ENCODE assay signal across 12 cellular contexts in the genomic region with DNA sequence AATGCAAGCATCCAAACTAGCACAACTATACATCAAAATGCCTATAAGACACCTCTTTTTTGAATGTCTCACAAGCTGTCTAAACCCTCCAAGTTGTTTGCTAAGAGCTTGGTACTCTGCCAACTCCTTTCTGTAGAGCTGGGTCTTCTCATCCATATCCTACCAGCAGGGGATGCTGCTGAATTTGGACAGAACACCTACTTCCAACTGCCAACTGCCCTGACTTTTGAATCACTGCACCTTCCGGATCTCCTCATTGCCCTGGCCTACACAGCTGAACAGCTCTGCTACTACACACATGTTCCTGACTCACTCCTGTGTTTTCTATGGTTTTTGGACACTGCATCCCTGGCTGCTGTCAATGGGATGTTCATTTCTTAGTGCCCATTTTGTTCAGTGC. TPM values are rescaled to one million over a fixed set of nuclear protein-coding genes. Genes with fewer than 3 reads are reported as not detected.
DNase-seq lines count a peak whose midpoint lies in the region; ATAC-seq, FAIRE-seq and TF ChIP-seq lines count a peak whose summit lies in the region.
"Had no signal": no experiment of that assay in that cellular context is flagged by ENCODE, and none has a peak within 500 bp of the region (broad histone marks: within the 10 kb centered on the region; RNA-seq: fewer than 3 reads in every experiment).

No MANE protein-coding gene starts in this region.

- H3K27ac ChIP-seq in H1 (ENCODE audit: low read depth, low read length) = no peak overlapping the region
- peak overlapping the region; percentile 32 for H3K27ac ChIP-seq in skeletal muscle tissue (ENCODE audit: low read depth, low read length)
- H3K27ac ChIP-seq in effector memory CD4-positive, alpha-beta T cell (ENCODE audit: insufficient read depth, low read length, poor library complexity, severe bottlenecking) = no peak overlapping the region

- no peak overlapping the region for H2BK5ac ChIP-seq in H1 (ENCODE audit: low read depth, low read length)

- no peak overlapping the region for H2BK120ac ChIP-seq in H1 (replicated peaks; ENCODE audit: low read depth, low read length)

- no peak for FAIRE-seq in H1 (lab: Jason Lieb, UNC)
- FAIRE-seq: endometrium, GM19239 had no signal

- peak in 2 of 3 experiments; percentile 22 to 39; a peak in 1 of 4 replicates for TF ChIP-seq CTCF in H1 (IDR thresholded peaks at IDR 0.05; ENCODE audit: control extremely low read depth in 1 of 3, insufficient read depth in 1 of 3, low read depth in 1 of 3, low read length in 3 of 3)

- DNase-seq in activated naive CD4-positive, alpha-beta T cell treated with anti-CD3 and anti-CD28 coated beads for 36 hours = peak; percentile 17
- no peak for DNase-seq in activated naive CD4-positive, alpha-beta T cell treated with anti-CD3 and anti-CD28 coated beads, Interleukin-2, amount 50 U/mL, for 16 hours
- DNase-seq in NCI-H187 treated with DMSO at 0.1 percent for 48 hours (lab: John Stamatoyannopoulos, UW) = peak; percentile 41
- no peak for DNase-seq in H1 (ENCODE audit: low read depth in 1 of 2, low spot score in 2 of 2)
- no peak for DNase-seq in cerebellar nuclear complex (lab: John Stamatoyannopoulos, UW)
- DNase-seq in effector memory CD4-positive, alpha-beta T cell = no peak
- DNase-seq: CD8-positive, alpha-beta T cell had no signal

- H3K27ac Mint-ChIP-seq in activated naive CD4-positive, alpha-beta T cell treated with anti-CD3 and anti-CD28 coated beads for 36 hours = no peak overlapping the region
- H3K27ac Mint-ChIP-seq: CD8-positive, alpha-beta T cell; natural killer cell treated with Interleukin-12 subunit alpha and Interleukin-12 subunit beta and Interleukin-15 and Interleukin-18, amount 100 ng/mL, for 72 hours had no signal

- no peak overlapping the region for H3K14ac ChIP-seq in H1 (ENCODE audit: insufficient read length)

- POLR2A ChIA-PET in H1 (lab: Charles Lee; ENCODE audit: partially characterized antibody) = interaction anchor here (1.0 kb wide), 1 partner anchor 11 kb away, joined by 4 read pairs; no protein-coding TSS in a partner anchor

- H2AK5ac ChIP-seq in H1 (ENCODE audit: low read depth, low read length) = no peak overlapping the region

- WGBS in H1 (ENCODE audit: extremely low coverage in 1 of 2, insufficient coverage in 1 of 2, insufficient read length in 1 of 2, insufficient replicate concordance in 2 of 2, low coverage in 1 of 2, low lambda C conversion rate in 2 of 2, missing lambda C conversion rate in 1 of 2), 2 experiments = 84% methylated on average over 1 of the region's 1 CpG; no CpG with 5 or more reads in 1 of the 2 experiments

- ATAC-seq in activated CD4-positive, CD25-positive, alpha-beta regulatory T cell treated with anti-CD3 and anti-CD28 coated beads, Interleukin-2, amount 50 U/mL, for 24 hours = no peak
- ATAC-seq: CD8-positive, alpha-beta T cell; natural killer cell treated with Interleukin-12 subunit alpha and Interleukin-12 subunit beta and Interleukin-15 and Interleukin-18, amount 100 ng/mL, for 72 hours had no signal

- H4K20me1 ChIP-seq in H1 (replicated peaks in 1 of 2; ENCODE audit: control insufficient read depth in 1 of 2, insufficient read depth in 2 of 2, low read length in 2 of 2) = no peaks in the 10 kb centered on the region

- no peak overlapping the region for H2AFZ ChIP-seq in H1 (ENCODE audit: low read length)

- no peak for TF ChIP-seq EP300 in H1 (IDR thresholded peaks at IDR 0.05; ENCODE audit: borderline replicate concordance in 1 of 2, low read depth in 2 of 2, low read length in 2 of 2)

- H3K4ac ChIP-seq in H1 (replicated peaks; ENCODE audit: insufficient read length, low read depth, low read length) = no peak overlapping the region

- TF ChIP-seq POLR2A in H1 (IDR thresholded peaks at IDR 0.05; ENCODE audit: control extremely low read depth in 1 of 2, low read depth in 2 of 2, low read length in 2 of 2) = no peak

- H3K9me3 Mint-ChIP-seq in activated naive CD4-positive, alpha-beta T cell treated with anti-CD3 and anti-CD28 coated beads for 36 hours = no peaks in the 10 kb centered on the region
- H3K9me3 Mint-ChIP-seq: CD8-positive, alpha-beta T cell; natural killer cell treated with Interleukin-12 subunit alpha and Interleukin-12 subunit beta and Interleukin-15 and Interleukin-18, amount 100 ng/mL, for 72 hours had no signal

- no peak overlapping the region for H3K23ac ChIP-seq in H1 (ENCODE audit: insufficient read length)

- no peak overlapping the region for H4K91ac ChIP-seq in H1 (replicated peaks; ENCODE audit: insufficient read length, low read length)

- no peak overlapping the region for H4K5ac ChIP-seq in H1 (ENCODE audit: insufficient read length, low read depth, low read length)

- no peak overlapping the region for H3K18ac ChIP-seq in H1 (ENCODE audit: extremely low read depth, low read length)

- intact Hi-C loops in activated naive CD4-positive, alpha-beta T cell treated with anti-CD3 and anti-CD28 coated beads for 36 hours (cut with micrococcal nuclease) = loop anchor here (1.0 kb wide), 1 partner anchor 46 kb away; no protein-coding TSS in a partner anchor

- H3K79me1 ChIP-seq in H1 (ENCODE audit: low read depth, low read length) = no peaks in the 10 kb centered on the region

- H3K9me3 ChIP-seq in H1 (ENCODE audit: insufficient read depth in 2 of 2, low read depth in 1 of 2, low read length in 1 of 2) (peaks cover 0 to 15% of the 10 kb centered on the region in 2 experiments; a peak in 3 of 4 replicates), skeletal muscle tissue (ENCODE audit: control insufficient read depth in 3 of 3, low read length in 3 of 3) (no peaks in the 10 kb centered on the region)
- no peaks in the 10 kb centered on the region for H3K9me3 ChIP-seq in effector memory CD4-positive, alpha-beta T cell (ENCODE audit: control insufficient read depth, low read length)

- peaks cover 3% of the 10 kb centered on the region for H3K27me3 Mint-ChIP-seq in activated naive CD4-positive, alpha-beta T cell treated with anti-CD3 and anti-CD28 coated beads for 36 hours (ENCODE audit: low read depth)

- H3K9ac ChIP-seq in H1 (replicated peaks in 1 of 4; ENCODE audit: extremely low read depth in 1 of 4, low read depth in 3 of 4, low read length in 3 of 4) = no peak overlapping the region
- H3K9ac ChIP-seq in skeletal muscle tissue (ENCODE audit: low read depth in 1 of 3, low read length in 3 of 3) = no peak overlapping the region

- H3K4me1 Mint-ChIP-seq in activated naive CD4-positive, alpha-beta T cell treated with anti-CD3 and anti-CD28 coated beads for 36 hours (ENCODE audit: low read depth) = peaks cover 5% of the 10 kb centered on the region

- H3K56ac ChIP-seq in H1 (replicated peaks; ENCODE audit: insufficient read length, low read depth, low read length) = no peak overlapping the region

- H3K4me3 ChIP-seq in H1 (ENCODE audit: extremely low read depth in 1 of 4, insufficient read depth in 2 of 4, low read depth in 3 of 4, low read length in 4 of 4) (no peak overlapping the region), skeletal muscle tissue (ENCODE audit: low read length in 3 of 3) (peak overlapping the region in 1 of 3 donors; percentile 4)
- H3K4me3 ChIP-seq in effector memory CD4-positive, alpha-beta T cell (ENCODE audit: insufficient read depth, low read depth, low read length, poor library complexity, severe bottlenecking) = no peak overlapping the region

- H4K8ac ChIP-seq in H1 (ENCODE audit: extremely low read depth, insufficient read depth, low read length) = no peak overlapping the region

- peak; percentile 37 to 50; a peak in 3 of 4 replicates for TF ChIP-seq RAD21 in H1 (IDR thresholded peaks at IDR 0.05 in 1 of 2, conservative IDR thresholded peaks at IDR 0.05 in 1 of 2; ENCODE audit: low read depth in 2 of 2, low read length in 2 of 2)

- H2BK12ac ChIP-seq in H1 (ENCODE audit: low read depth, low read length) = no peak overlapping the region

- no peak overlapping the region for H3K4me3 Mint-ChIP-seq in activated naive CD4-positive, alpha-beta T cell treated with anti-CD3 and anti-CD28 coated beads for 36 hours
- H3K4me3 Mint-ChIP-seq: CD8-positive, alpha-beta T cell; natural killer cell treated with Interleukin-12 subunit alpha and Interleukin-12 subunit beta and Interleukin-15 and Interleukin-18, amount 100 ng/mL, for 72 hours had no signal

- no peaks in the 10 kb centered on the region for H3K79me2 ChIP-seq in H1 (ENCODE audit: control insufficient read depth in 1 of 2, insufficient read depth in 2 of 2, low read length in 2 of 2)

- no peaks in the 10 kb centered on the region for H3K23me2 ChIP-seq in H1 (ENCODE audit: low read depth, low read length)

- H3K36me3 Mint-ChIP-seq in activated naive CD4-positive, alpha-beta T cell treated with anti-CD3 and anti-CD28 coated beads for 36 hours (ENCODE audit: low read depth) = no peaks in the 10 kb centered on the region
- H3K36me3 Mint-ChIP-seq: CD8-positive, alpha-beta T cell had no signal

- CTCF ChIA-PET in activated naive CD4-positive, alpha-beta T cell treated with anti-CD3 and anti-CD28 coated beads for 36 hours (lab: Charles Lee) = interaction anchor here (0.7 to 1.2 kb wide), 2 partner anchors 43 to 47 kb away, joined by 3 to 4 read pairs; no protein-coding TSS in a partner anchor
- CTCF ChIA-PET in H1 (lab: Charles Lee; ENCODE audit: partially characterized antibody) = interaction anchor here (0.6 to 2.1 kb wide), 7 partner anchors 10 to 824 kb away, joined by 3 to 5 read pairs (median 3); no protein-coding TSS in a partner anchor

- no peak overlapping the region for H2BK15ac ChIP-seq in H1 (ENCODE audit: low read length)

- H3K4me1 ChIP-seq in H1 (replicated peaks in 1 of 4; ENCODE audit: control insufficient read depth in 3 of 4, insufficient read depth in 4 of 4, low read length in 3 of 4) = peaks cover 0 to 7% (median 3%) of the 10 kb centered on the region in 4 experiments; a peak in 5 of 7 replicates
- peaks cover 0 to 33% (median 14%) of the 10 kb centered on the region in 3 donors for H3K4me1 ChIP-seq in skeletal muscle tissue (ENCODE audit: control insufficient read depth in 3 of 3, insufficient read depth in 3 of 3, low read length in 3 of 3)
- no peaks in the 10 kb centered on the region for H3K4me1 ChIP-seq in effector memory CD4-positive, alpha-beta T cell (ENCODE audit: control insufficient read depth, insufficient read depth, low read length, poor library complexity, severe bottlenecking)

- no peaks in the 10 kb centered on the region for H3K27me3 ChIP-seq in H1 (replicated peaks in 1 of 4; ENCODE audit: control insufficient read depth in 3 of 4, extremely low read depth in 1 of 4, insufficient read depth in 3 of 4, low read length in 3 of 4)
- H3K27me3 ChIP-seq in skeletal muscle tissue (ENCODE audit: control insufficient read depth in 3 of 3, insufficient read depth in 3 of 3, low read length in 3 of 3) = no peaks in the 10 kb centered on the region
- no peaks in the 10 kb centered on the region for H3K27me3 ChIP-seq in effector memory CD4-positive, alpha-beta T cell (replicated peaks; ENCODE audit: control insufficient read depth, insufficient read depth, low read length, poor library complexity, severe bottlenecking)

- H2BK20ac ChIP-seq in H1 (ENCODE audit: low read length) = no peak overlapping the region

- H3K36me3 ChIP-seq in H1 (ENCODE audit: control insufficient read depth in 2 of 4, insufficient read depth in 4 of 4, low read length in 3 of 4) (no peaks in the 10 kb centered on the region), skeletal muscle tissue (ENCODE audit: control insufficient read depth in 3 of 3, insufficient read depth in 3 of 3, low read length in 3 of 3) (no peaks in the 10 kb centered on the region)
- H3K36me3 ChIP-seq in effector memory CD4-positive, alpha-beta T cell (ENCODE audit: control insufficient read depth, insufficient read depth, low read length) = no peaks in the 10 kb centered on the region

- H3K4me2 ChIP-seq in H1 (ENCODE audit: insufficient read depth in 1 of 2, low read depth in 2 of 2, low read length in 2 of 2) = no peak overlapping the region

RNA-seq across cellular contexts. Expression of a gene that starts 18.7 kb away (rescaled TPM):
- total RNA-seq in activated naive CD4-positive, alpha-beta T cell treated with anti-CD3 and anti-CD28 coated beads for 36 hours = not detected
- 0.39 and 0.46 TPM in 2 replicates for total RNA-seq in H1 (2021; fragmentation: NEBNext Ultra II Directional; extraction: Animal tissue kit (Norgen Biotek cat#: 25700))
- 0.05 TPM in 2 replicates for polyA plus RNA-seq in H1 (2011; rRNA removed)
- polyA plus RNA-seq in H1 (2011; cell fraction: cytosol; rRNA removed) = 0.08 TPM
- polyA plus RNA-seq in H1 (2011; cell fraction: nucleus; rRNA removed) = 0.07 TPM
- polyA plus RNA-seq in H1 (2012, experiment 1 of 2) = 0.19 to 0.20 TPM (median 0.19 TPM) in 3 of 4 replicates, not detected in the other
- polyA plus RNA-seq in H1 (2012, experiment 2 of 2) = 0.03 TPM
- polyA plus RNA-seq in H1 (2013, experiment 1 of 2) = 0.28 TPM
- polyA plus RNA-seq in H1 (2013, experiment 2 of 2) = 0.24 TPM
- 0.05 and 0.06 TPM in 2 replicates for polyA minus RNA-seq in H1 (2011; rRNA and poly(A)+ RNA removed)
- 0.15 TPM for polyA minus RNA-seq in H1 (2011; cell fraction: cytosol; rRNA and poly(A)+ RNA removed)
- 0.10 TPM for polyA minus RNA-seq in H1 (2011; cell fraction: nucleus; rRNA and poly(A)+ RNA removed)
- 4.2 TPM for total RNA-seq in skeletal muscle tissue
- total RNA-seq: CD8-positive, alpha-beta T cell; natural killer cell treated with Interleukin-12 subunit alpha and Interleukin-12 subunit beta and Interleukin-15 and Interleukin-18, amount 100 ng/mL, for 72 hours had no signal

RNA-seq across cellular contexts. Expression of a gene that starts 47.9 kb away (rescaled TPM):
- total RNA-seq in activated naive CD4-positive, alpha-beta T cell treated with anti-CD3 and anti-CD28 coated beads for 36 hours = 10 to 100 TPM; 46.6 to 48.5 TPM
- 55.7 and 57.9 TPM in 2 replicates for total RNA-seq in H1 (2021; fragmentation: NEBNext Ultra II Directional; extraction: Animal tissue kit (Norgen Biotek cat#: 25700))
- 22.7 and 26.5 TPM in 2 replicates for polyA plus RNA-seq in H1 (2011; rRNA removed)
- 26.0 TPM for polyA plus RNA-seq in H1 (2011; cell fraction: cytosol; rRNA removed)
- polyA plus RNA-seq in H1 (2011; cell fraction: nucleus; rRNA removed) = 23.4 TPM
- 28.9 to 33.9 TPM (median 31.1 TPM) in 4 replicates for polyA plus RNA-seq in H1 (2012, experiment 1 of 2)
- 7.3 TPM for polyA plus RNA-seq in H1 (2012, experiment 2 of 2)
- polyA plus RNA-seq in H1 (2013, experiment 1 of 2) = 38.2 TPM
- 35.8 TPM for polyA plus RNA-seq in H1 (2013, experiment 2 of 2)
- polyA minus RNA-seq in H1 (2011; rRNA and poly(A)+ RNA removed) = 31.4 and 48.1 TPM in 2 replicates
- polyA minus RNA-seq in H1 (2011; cell fraction: cytosol; rRNA and poly(A)+ RNA removed) = 30.5 TPM
- polyA minus RNA-seq in H1 (2011; cell fraction: nucleus; rRNA and poly(A)+ RNA removed) = 35.2 TPM
- total RNA-seq in skeletal muscle tissue = 23.0 TPM

RNA-seq across cellular contexts. Expression of a gene that starts 48.1 kb away (rescaled TPM):
- 10 to 100 TPM; 70.2 to 78.4 TPM for total RNA-seq in activated naive CD4-positive, alpha-beta T cell treated with anti-CD3 and anti-CD28 coated beads for 36 hours
- total RNA-seq in H1 (2021; fragmentation: NEBNext Ultra II Directional; extraction: Animal tissue kit (Norgen Biotek cat#: 25700)) = 52.3 and 56.6 TPM in 2 replicates
- 6.8 and 12.9 TPM in 2 replicates for polyA plus RNA-seq in H1 (2011; rRNA removed)
- polyA plus RNA-seq in H1 (2011; cell fraction: cytosol; rRNA removed) = 17.9 TPM
- polyA plus RNA-seq in H1 (2011; cell fraction: nucleus; rRNA removed) = 7.8 TPM
- polyA plus RNA-seq in H1 (2012, experiment 1 of 2) = 20.0 to 38.8 TPM (median 23.6 TPM) in 4 replicates
- 1.9 TPM for polyA plus RNA-seq in H1 (2012, experiment 2 of 2)
- polyA plus RNA-seq in H1 (2013, experiment 1 of 2) = 30.6 TPM
- 29.1 TPM for polyA plus RNA-seq in H1 (2013, experiment 2 of 2)
- polyA minus RNA-seq in H1 (2011; rRNA and poly(A)+ RNA removed) = 21.3 and 25.7 TPM in 2 replicates
- polyA minus RNA-seq in H1 (2011; cell fraction: cytosol; rRNA and poly(A)+ RNA removed) = 16.5 TPM
- polyA minus RNA-seq in H1 (2011; cell fraction: nucleus; rRNA and poly(A)+ RNA removed) = 37.0 TPM
- 8.4 TPM for total RNA-seq in skeletal muscle tissue

Comparison
In these comparisons a context has a peak if more than half of its experiments do, and no peak if none do; other contexts are left out.
1. DNase-seq: peak in activated naive CD4-positive, alpha-beta T cell treated with anti-CD3 and anti-CD28 coated beads for 36 hours (single experiment) and NCI-H187 treated with DMSO at 0.1 percent for 48 hours (single experiment); none in activated naive CD4-positive, alpha-beta T cell treated with anti-CD3 and anti-CD28 coated beads, Interleukin-2, amount 50 U/mL, for 16 hours (single experiment), H1 (0 of 2), cerebellar nuclear complex (0 of 2) and effector memory CD4-positive, alpha-beta T cell (0 of 3).